1 cellular context compared by ENCODE assay signal in the genomic region with DNA sequence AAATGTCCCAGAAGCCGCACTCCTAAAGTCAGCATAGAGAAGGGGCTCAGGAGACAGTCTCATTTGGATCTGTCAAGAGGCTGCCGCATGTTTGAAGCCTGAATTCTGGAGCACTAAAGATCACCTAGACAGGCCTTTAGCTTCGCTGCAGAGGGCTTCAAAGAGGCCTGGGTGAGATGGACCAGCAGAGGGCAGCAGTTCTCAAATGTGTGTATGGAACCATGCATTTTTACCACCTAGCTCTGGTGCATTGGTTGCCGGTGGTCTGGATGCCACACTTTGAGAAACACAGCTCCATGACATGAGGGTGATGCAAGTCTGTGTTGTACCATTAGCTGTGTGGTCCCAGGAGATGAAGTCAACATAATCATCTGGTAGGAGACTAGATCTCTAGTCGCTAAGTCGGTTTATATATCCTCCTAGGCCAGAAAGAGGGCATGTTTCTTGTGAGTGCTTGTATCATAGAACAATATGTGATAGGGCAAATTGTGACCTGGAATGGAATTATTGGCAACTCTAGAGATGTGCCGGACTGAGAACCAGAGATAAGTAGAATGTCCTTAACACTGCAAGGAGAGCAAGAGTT.
TF ChIP-seq lines count a peak whose summit lies in the region.

No MANE protein-coding gene starts in this region.

TF ChIP-seq in GM23338, 12 proteins besides CTCF, POLR2A, EP300 and RAD21 (continued from another document):
- TF ChIP-seq, protein P1, sequence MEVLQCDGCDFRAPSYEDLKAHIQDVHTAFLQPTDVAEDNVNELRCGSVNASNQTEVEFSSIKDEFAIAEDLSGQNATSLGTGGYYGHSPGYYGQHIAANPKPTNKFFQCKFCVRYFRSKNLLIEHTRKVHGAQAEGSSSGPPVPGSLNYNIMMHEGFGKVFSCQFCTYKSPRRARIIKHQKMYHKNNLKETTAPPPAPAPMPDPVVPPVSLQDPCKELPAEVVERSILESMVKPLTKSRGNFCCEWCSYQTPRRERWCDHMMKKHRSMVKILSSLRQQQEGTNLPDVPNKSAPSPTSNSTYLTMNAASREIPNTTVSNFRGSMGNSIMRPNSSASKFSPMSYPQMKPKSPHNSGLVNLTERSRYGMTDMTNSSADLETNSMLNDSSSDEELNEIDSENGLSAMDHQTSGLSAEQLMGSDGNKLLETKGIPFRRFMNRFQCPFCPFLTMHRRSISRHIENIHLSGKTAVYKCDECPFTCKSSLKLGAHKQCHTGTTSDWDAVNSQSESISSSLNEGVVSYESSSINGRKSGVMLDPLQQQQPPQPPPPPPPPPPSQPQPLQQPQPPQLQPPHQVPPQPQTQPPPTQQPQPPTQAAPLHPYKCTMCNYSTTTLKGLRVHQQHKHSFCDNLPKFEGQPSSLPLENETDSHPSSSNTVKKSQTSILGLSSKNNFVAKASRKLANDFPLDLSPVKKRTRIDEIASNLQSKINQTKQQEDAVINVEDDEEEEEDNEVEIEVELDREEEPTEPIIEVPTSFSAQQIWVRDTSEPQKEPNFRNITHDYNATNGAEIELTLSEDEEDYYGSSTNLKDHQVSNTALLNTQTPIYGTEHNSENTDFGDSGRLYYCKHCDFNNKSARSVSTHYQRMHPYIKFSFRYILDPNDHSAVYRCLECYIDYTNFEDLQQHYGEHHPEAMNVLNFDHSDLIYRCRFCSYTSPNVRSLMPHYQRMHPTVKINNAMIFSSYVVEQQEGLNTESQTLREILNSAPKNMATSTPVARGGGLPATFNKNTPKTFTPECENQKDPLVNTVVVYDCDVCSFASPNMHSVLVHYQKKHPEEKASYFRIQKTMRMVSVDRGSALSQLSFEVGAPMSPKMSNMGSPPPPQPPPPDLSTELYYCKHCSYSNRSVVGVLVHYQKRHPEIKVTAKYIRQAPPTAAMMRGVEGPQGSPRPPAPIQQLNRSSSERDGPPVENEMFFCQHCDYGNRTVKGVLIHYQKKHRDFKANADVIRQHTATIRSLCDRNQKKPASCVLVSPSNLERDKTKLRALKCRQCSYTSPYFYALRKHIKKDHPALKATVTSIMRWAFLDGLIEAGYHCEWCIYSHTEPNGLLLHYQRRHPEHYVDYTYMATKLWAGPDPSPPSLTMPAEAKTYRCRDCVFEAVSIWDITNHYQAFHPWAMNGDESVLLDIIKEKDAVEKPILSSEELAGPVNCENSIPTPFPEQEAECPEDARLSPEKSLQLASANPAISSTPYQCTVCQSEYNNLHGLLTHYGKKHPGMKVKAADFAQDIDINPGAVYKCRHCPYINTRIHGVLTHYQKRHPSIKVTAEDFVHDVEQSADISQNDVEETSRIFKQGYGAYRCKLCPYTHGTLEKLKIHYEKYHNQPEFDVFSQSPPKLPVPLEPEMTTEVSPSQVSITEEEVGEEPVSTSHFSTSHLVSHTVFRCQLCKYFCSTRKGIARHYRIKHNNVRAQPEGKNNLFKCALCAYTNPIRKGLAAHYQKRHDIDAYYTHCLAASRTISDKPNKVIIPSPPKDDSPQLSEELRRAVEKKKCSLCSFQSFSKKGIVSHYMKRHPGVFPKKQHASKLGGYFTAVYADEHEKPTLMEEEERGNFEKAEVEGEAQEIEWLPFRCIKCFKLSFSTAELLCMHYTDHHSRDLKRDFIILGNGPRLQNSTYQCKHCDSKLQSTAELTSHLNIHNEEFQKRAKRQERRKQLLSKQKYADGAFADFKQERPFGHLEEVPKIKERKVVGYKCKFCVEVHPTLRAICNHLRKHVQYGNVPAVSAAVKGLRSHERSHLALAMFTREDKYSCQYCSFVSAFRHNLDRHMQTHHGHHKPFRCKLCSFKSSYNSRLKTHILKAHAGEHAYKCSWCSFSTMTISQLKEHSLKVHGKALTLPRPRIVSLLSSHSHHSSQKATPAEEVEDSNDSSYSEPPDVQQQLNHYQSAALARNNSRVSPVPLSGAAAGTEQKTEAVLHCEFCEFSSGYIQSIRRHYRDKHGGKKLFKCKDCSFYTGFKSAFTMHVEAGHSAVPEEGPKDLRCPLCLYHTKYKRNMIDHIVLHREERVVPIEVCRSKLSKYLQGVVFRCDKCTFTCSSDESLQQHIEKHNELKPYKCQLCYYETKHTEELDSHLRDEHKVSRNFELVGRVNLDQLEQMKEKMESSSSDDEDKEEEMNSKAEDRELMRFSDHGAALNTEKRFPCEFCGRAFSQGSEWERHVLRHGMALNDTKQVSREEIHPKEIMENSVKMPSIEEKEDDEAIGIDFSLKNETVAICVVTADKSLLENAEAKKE (CRISPR knock-in tag; IDR thresholded peaks at IDR 0.05), result no peak
- TF ChIP-seq ZNF114 (CRISPR knock-in tag; IDR thresholded peaks at IDR 0.05) (no peak), POLR2AphosphoS5 (IDR thresholded peaks at IDR 0.05; ENCODE audit: low read depth) (no peak)
- TF ChIP-seq, protein P2, sequence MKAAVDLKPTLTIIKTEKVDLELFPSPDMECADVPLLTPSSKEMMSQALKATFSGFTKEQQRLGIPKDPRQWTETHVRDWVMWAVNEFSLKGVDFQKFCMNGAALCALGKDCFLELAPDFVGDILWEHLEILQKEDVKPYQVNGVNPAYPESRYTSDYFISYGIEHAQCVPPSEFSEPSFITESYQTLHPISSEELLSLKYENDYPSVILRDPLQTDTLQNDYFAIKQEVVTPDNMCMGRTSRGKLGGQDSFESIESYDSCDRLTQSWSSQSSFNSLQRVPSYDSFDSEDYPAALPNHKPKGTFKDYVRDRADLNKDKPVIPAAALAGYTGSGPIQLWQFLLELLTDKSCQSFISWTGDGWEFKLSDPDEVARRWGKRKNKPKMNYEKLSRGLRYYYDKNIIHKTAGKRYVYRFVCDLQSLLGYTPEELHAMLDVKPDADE (IDR thresholded peaks at IDR 0.05), result no peak
